Comparison of ENCODE assay signal across 1 cellular context in the genomic region with DNA sequence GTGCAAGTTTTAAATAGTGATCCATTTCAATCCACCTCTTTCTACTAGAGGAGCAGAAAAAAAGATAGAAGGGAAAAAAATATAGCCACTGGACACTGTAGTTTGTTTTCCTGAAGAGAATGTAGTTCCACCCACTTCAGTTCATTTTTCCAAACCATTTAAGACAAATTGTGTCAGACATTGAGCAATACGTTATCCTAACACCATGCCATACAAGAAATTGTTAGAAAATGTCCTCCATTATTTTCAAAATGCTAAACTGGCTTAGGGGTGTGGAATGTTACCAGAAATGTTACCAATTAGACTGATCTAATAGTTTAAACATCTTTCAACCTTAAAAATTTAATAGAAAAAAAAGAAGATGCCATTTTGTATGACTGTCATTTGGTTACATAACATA.
A peak's percentile ranks its signal among the peaks of the same experiment; 100 is the strongest.
TF ChIP-seq lines count a peak whose summit lies in the region.

No MANE protein-coding gene starts in this region.

TF ChIP-seq in K562, 482 proteins besides CTCF, POLR2A, EP300 and RAD21:
- no peak for TF ChIP-seq CEBPG (CRISPR knock-in tag; IDR thresholded peaks at IDR 0.05)
- TF ChIP-seq CEBPG (tag; conservative IDR thresholded peaks at IDR 0.05 in 1 of 2, IDR thresholded peaks at IDR 0.05 in 1 of 2), result 0 out of 4 replicates have a peak, but pooled peaks of 1 of the 2 experiments have one; percentile 7
- TF ChIP-seq CEBPB (tag; IDR thresholded peaks at IDR 0.05), result peak; percentile 37; the same call in 1 of the 2 replicates
- TF ChIP-seq ZC3H8 (IDR thresholded peaks at IDR 0.05), result no peak
TF ChIP-seq in K562: peak in this region for 2.
